ENCODE assay signal across 10 cellular contexts in the genomic region with DNA sequence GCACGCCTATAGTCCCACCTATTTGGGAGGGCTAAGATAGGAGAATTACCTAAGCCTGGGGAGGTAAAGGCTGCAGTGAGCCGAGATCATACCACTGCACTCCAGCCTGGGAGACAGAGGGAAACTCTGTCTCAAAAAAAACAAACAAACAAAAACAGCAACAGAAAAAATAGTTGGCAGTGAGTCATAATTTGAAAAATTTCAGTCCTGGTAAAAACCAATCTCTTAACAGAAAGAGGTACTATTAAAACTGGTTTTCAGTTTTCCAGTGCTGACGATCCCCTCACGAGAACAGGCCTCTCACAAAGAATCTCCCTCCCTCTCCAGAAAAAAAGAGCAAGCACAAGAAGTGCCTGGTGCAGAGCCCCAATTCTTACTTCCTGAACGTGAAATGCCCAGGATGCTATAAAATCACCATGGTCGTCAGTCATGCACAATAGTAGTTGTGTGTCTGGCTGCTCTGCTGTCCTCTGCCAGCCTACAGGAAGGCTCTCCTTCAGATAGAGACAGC. TPM values are rescaled to one million over a fixed set of nuclear protein-coding genes. Genes with fewer than 3 reads are reported as not detected.
DNase-seq lines count a peak whose midpoint lies in the region; ATAC-seq and TF ChIP-seq lines count a peak whose summit lies in the region.
"Had no signal": no experiment of that assay in that cellular context is flagged by ENCODE, and none has a peak within 500 bp of the region (broad histone marks: within the 10 kb centered on the region; RNA-seq: fewer than 3 reads in every experiment).

No MANE protein-coding gene starts in this region.

- no peak for TF ChIP-seq POLR2A in tibial nerve (IDR thresholded peaks at IDR 0.05)

- peaks cover 16% of the 10 kb centered on the region for H3K4me1 ChIP-seq in ectodermal cell (ENCODE audit: control insufficient read depth, insufficient read depth, low read length)
- H3K4me1 ChIP-seq in tibial nerve, result peaks cover 0 to 77% (median 39%) of the 10 kb centered on the region in 4 donors

- H3K4me3 Mint-ChIP-seq in mesothelial cell of epicardium (no peak overlapping the region), CD14-positive monocyte (no peak overlapping the region)
- H3K4me3 Mint-ChIP-seq: activated CD8-positive, alpha-beta T cell treated with anti-CD3 and anti-CD28 coated beads, Interleukin-2, amount 10 ng/mL, durations not matched to agents 7 days and 5 days; dendritic cell treated with granulocyte-macrophage colony-stimulating factor and Interleukin-4, amounts not matched to agents 40 ng/mL and 50 ng/mL, for 4 days had no signal

- H3K9me3 ChIP-seq in ectodermal cell (ENCODE audit: control insufficient read depth, low read length) (no peaks in the 10 kb centered on the region), tibial nerve (no peaks in the 10 kb centered on the region)

- H3K9me3 Mint-ChIP-seq in mesothelial cell of epicardium (no peaks in the 10 kb centered on the region), CD14-positive monocyte (no peaks in the 10 kb centered on the region)
- H3K9me3 Mint-ChIP-seq: dendritic cell treated with granulocyte-macrophage colony-stimulating factor and Interleukin-4, amounts not matched to agents 40 ng/mL and 50 ng/mL, for 4 days had no signal

- ATAC-seq in HG02571 (IDR thresholded peaks at IDR 0.05; ENCODE audit: unreplicated experiment), result no peak

- H3K27ac Mint-ChIP-seq in mesothelial cell of epicardium (peak overlapping the region; percentile 93), CD14-positive monocyte (peak overlapping the region in 1 of 7 donors; percentile 33)
- H3K27ac Mint-ChIP-seq: activated CD8-positive, alpha-beta T cell treated with anti-CD3 and anti-CD28 coated beads, Interleukin-2, amount 10 ng/mL, durations not matched to agents 7 days and 5 days; dendritic cell treated with granulocyte-macrophage colony-stimulating factor and Interleukin-4, amounts not matched to agents 40 ng/mL and 50 ng/mL, for 4 days had no signal

- no peaks in the 10 kb centered on the region for H3K36me3 Mint-ChIP-seq in mesothelial cell of epicardium
- peaks cover 3 to 5% of the 10 kb centered on the region in 2 donors for H3K36me3 Mint-ChIP-seq in CD14-positive monocyte

- WGBS in ectodermal cell, 2 experiments, result 64 to 74% methylated on average over 6 of the region's 6 CpGs
- WGBS in tibial nerve, 2 donors, result 26 to 28% methylated on average over 6 of the region's 6 CpGs

- H3K27ac ChIP-seq in ectodermal cell (ENCODE audit: insufficient read depth, low read depth, low read length, poor library complexity, severe bottlenecking) (peak overlapping the region; percentile 93), tibial nerve (peak overlapping the region; percentile 68 to 91 (median 77))

- H3K4me3 ChIP-seq in ectodermal cell (ENCODE audit: insufficient read depth, low read depth, low read length), result no peak overlapping the region
- H3K4me3 ChIP-seq in tibial nerve, result no peak overlapping the region

- intact Hi-C loops in CD14-positive monocyte (cut with micrococcal nuclease), result no loop called here

- H3K36me3 ChIP-seq in ectodermal cell (ENCODE audit: control insufficient read depth, insufficient read depth, low read length) (no peaks in the 10 kb centered on the region), tibial nerve (no peaks in the 10 kb centered on the region)

- H3K4me1 Mint-ChIP-seq in mesothelial cell of epicardium, result peaks cover 33% of the 10 kb centered on the region
- peaks cover 17% of the 10 kb centered on the region for H3K4me1 Mint-ChIP-seq in CD14-positive monocyte

- no peaks in the 10 kb centered on the region for H3K27me3 ChIP-seq in ectodermal cell (ENCODE audit: control insufficient read depth, insufficient read depth, low read length, poor library complexity, severe bottlenecking)
- no peaks in the 10 kb centered on the region for H3K27me3 ChIP-seq in tibial nerve

- no peaks in the 10 kb centered on the region for H3K27me3 Mint-ChIP-seq in mesothelial cell of epicardium (ENCODE audit: low read depth)
- H3K27me3 Mint-ChIP-seq in CD14-positive monocyte (ENCODE audit: low read depth in 3 of 3), result no peaks in the 10 kb centered on the region
- H3K27me3 Mint-ChIP-seq: dendritic cell treated with granulocyte-macrophage colony-stimulating factor and Interleukin-4, amounts not matched to agents 40 ng/mL and 50 ng/mL, for 4 days had no signal

- no peak for TF ChIP-seq EP300 in tibial nerve (IDR thresholded peaks at IDR 0.05)

- DNase-seq in NCI-H226, result peak; percentile 7
- DNase-seq in mesothelial cell of epicardium (ENCODE audit: low spot score in 2 of 2, unreplicated experiment in 2 of 2), result no peak
- no peak for DNase-seq in tibial nerve (ENCODE audit: low spot score in 2 of 2)
- DNase-seq in activated CD4-positive, CD25-positive, alpha-beta regulatory T cell treated with anti-CD3 and anti-CD28 coated beads, Interleukin-2, amount 50 U/mL, for 72 hours, result no peak
- DNase-seq in CD14-positive monocyte (ENCODE audit: low spot score), result no peak
- DNase-seq in middle frontal gyrus (ENCODE audit: extremely low spot score, low spot score), result no peak
- DNase-seq: activated CD8-positive, alpha-beta T cell treated with anti-CD3 and anti-CD28 coated beads, Interleukin-2, amount 10 ng/mL, durations not matched to agents 7 days and 5 days had no signal

- TF ChIP-seq CTCF in mesothelial cell of epicardium (IDR thresholded peaks at IDR 0.05; ENCODE audit: unreplicated experiment) (no peak), tibial nerve (IDR thresholded peaks at IDR 0.05) (no peak), CD14-positive monocyte (IDR thresholded peaks at IDR 0.05) (no peak)

RNA-seq across cellular contexts. Expression of a gene that starts 22.8 kb away (rescaled TPM):
- 140 TPM for polyA plus RNA-seq in ectodermal cell (2013, experiment 1 of 4)
- 140 TPM for polyA plus RNA-seq in ectodermal cell (2013, experiment 2 of 4)
- polyA plus RNA-seq in ectodermal cell (2013, experiment 3 of 4), result 95.1 TPM
- polyA plus RNA-seq in ectodermal cell (2013, experiment 4 of 4), result 108 TPM
- total RNA-seq in mesothelial cell of epicardium (153 to 160 TPM (median 158 TPM) in 3 replicates), tibial nerve (100 to 1,000 TPM; 201 to 239 (median 231) TPM)
- polyA plus RNA-seq in CD14-positive monocyte, result 10 to 100 TPM in 1 of 2 donors, 1 to 10 TPM in 1; 6.2 to 18.4 TPM
